In genomic region chr11:33083918-33084317, GRCh38 we compare ENCODE assay signal across 21 cellular contexts. TPM values are rescaled to one million over a fixed set of nuclear protein-coding genes. Genes with fewer than 3 reads are reported as not detected.
A peak's percentile ranks its signal among the peaks of the same experiment; 100 is the strongest.
DNase-seq lines count a peak whose midpoint lies in the region; ATAC-seq and TF ChIP-seq lines count a peak whose summit lies in the region.
"Had no signal": no experiment of that assay in that cellular context is flagged by ENCODE, and none has a peak within 500 bp of the region (broad histone marks: within the 10 kb centered on the region; RNA-seq: fewer than 3 reads in every experiment).

No MANE protein-coding gene starts in this region.

- ATAC-seq in activated CD4-positive, alpha-beta T cell treated with anti-CD3 and anti-CD28 coated beads for 36 hours = no peak
- ATAC-seq in CD4-positive, CD25-positive, alpha-beta regulatory T cell (ENCODE audit: low read depth in 2 of 2) = no peak
- no peak for ATAC-seq in HG02884 (IDR thresholded peaks at IDR 0.05; ENCODE audit: unreplicated experiment)
- ATAC-seq: A549, HCT116 had no signal

- H3K4me3 Mint-ChIP-seq in activated CD4-positive, alpha-beta T cell treated with anti-CD3 and anti-CD28 coated beads for 36 hours = no peak overlapping the region
- H3K4me3 Mint-ChIP-seq in CD4-positive, CD25-positive, alpha-beta regulatory T cell = no peak overlapping the region
- no peak overlapping the region for H3K4me3 Mint-ChIP-seq in nephron progenitor cell
- H3K4me3 Mint-ChIP-seq: CD4-positive, alpha-beta memory T cell; HFFc6 had no signal

- peaks cover 28% of the 10 kb centered on the region for H3K36me3 Mint-ChIP-seq in activated CD4-positive, alpha-beta T cell treated with anti-CD3 and anti-CD28 coated beads for 36 hours (ENCODE audit: low read depth)
- H3K36me3 Mint-ChIP-seq in CD4-positive, CD25-positive, alpha-beta regulatory T cell = peaks cover 47% of the 10 kb centered on the region
- peaks cover 80% of the 10 kb centered on the region for H3K36me3 Mint-ChIP-seq in nephron progenitor cell (ENCODE audit: low read depth)

- H3K4me1 ChIP-seq in CD4-positive, CD25-positive, alpha-beta regulatory T cell (ENCODE audit: control insufficient read depth, insufficient read depth, low read length, poor library complexity, severe bottlenecking) = no peaks in the 10 kb centered on the region

- H3K27me3 Mint-ChIP-seq in activated CD4-positive, alpha-beta T cell treated with anti-CD3 and anti-CD28 coated beads for 36 hours = no peaks in the 10 kb centered on the region
- H3K27me3 Mint-ChIP-seq in CD4-positive, CD25-positive, alpha-beta regulatory T cell = no peaks in the 10 kb centered on the region
- peaks cover 4% of the 10 kb centered on the region for H3K27me3 Mint-ChIP-seq in nephron progenitor cell (ENCODE audit: low read depth, poor library complexity)
- H3K27me3 Mint-ChIP-seq: CD4-positive, alpha-beta memory T cell had no signal

- no peaks in the 10 kb centered on the region for H3K27me3 ChIP-seq in CD4-positive, CD25-positive, alpha-beta regulatory T cell (ENCODE audit: control insufficient read depth, insufficient read depth, low read length)

- no peaks in the 10 kb centered on the region for H3K9me3 Mint-ChIP-seq in activated CD4-positive, alpha-beta T cell treated with anti-CD3 and anti-CD28 coated beads for 36 hours (ENCODE audit: low read depth)
- no peaks in the 10 kb centered on the region for H3K9me3 Mint-ChIP-seq in CD4-positive, CD25-positive, alpha-beta regulatory T cell
- no peaks in the 10 kb centered on the region for H3K9me3 Mint-ChIP-seq in nephron progenitor cell
- H3K9me3 Mint-ChIP-seq: CD4-positive, alpha-beta memory T cell; HFFc6 had no signal

- POLR2A ChIA-PET in activated CD4-positive, alpha-beta T cell treated with anti-CD3 and anti-CD28 coated beads for 36 hours (lab: Charles Lee) = no interaction called here

- H3K4me3 ChIP-seq in CD4-positive, CD25-positive, alpha-beta regulatory T cell (ENCODE audit: low read depth, low read length) = no peak overlapping the region
- H3K4me3 ChIP-seq in fibroblast of the aortic adventitia (ENCODE audit: low read depth, low read length) = no peak overlapping the region
- H3K4me3 ChIP-seq: A549 had no signal

- H3K36me3 ChIP-seq in CD4-positive, CD25-positive, alpha-beta regulatory T cell (ENCODE audit: control insufficient read depth, insufficient read depth, low read length) = peaks cover 44% of the 10 kb centered on the region

- TF ChIP-seq CTCF in fibroblast of the aortic adventitia (IDR thresholded peaks at IDR 0.05; ENCODE audit: insufficient read depth, low read length) (no peak), nephron progenitor cell (IDR thresholded peaks at IDR 0.05) (no peak)

- no peak overlapping the region for H3K27ac ChIP-seq in CD4-positive, CD25-positive, alpha-beta regulatory T cell (ENCODE audit: insufficient read depth, low read length, poor library complexity, severe bottlenecking)
- H3K27ac ChIP-seq: 22Rv1, A549, C4-2B, HL-60 had no signal

- no peak for DNase-seq in activated CD4-positive, alpha-beta T cell treated with anti-CD3 and anti-CD28 coated beads for 36 hours
- DNase-seq in activated CD4-positive, alpha-beta T cell treated with anti-CD3 and anti-CD28 coated beads, Interleukin-2, amount 50 U/mL, for 1 hour = no peak
- no peak for DNase-seq in CD4-positive, CD25-positive, alpha-beta regulatory T cell
- DNase-seq in fibroblast of the aortic adventitia (ENCODE audit: low read depth) = peak; percentile 50
- DNase-seq in nephron progenitor cell = no peak
- no peak for DNase-seq in DMS153 treated with DMSO at 0.1 percent for 48 hours (lab: John Stamatoyannopoulos, UW; ENCODE audit: unreplicated experiment)
- DNase-seq: AML-193; CD4-positive, alpha-beta memory T cell; DMS153; DMS79 treated with DMSO at 0.1 percent for 48 hours; GF-D8; GOT3; H7; HFFc6; IMR-90 had no signal

- no peaks in the 10 kb centered on the region for H3K9me3 ChIP-seq in CD4-positive, CD25-positive, alpha-beta regulatory T cell (ENCODE audit: control insufficient read depth in 2 of 2, low read length in 2 of 2)
- H3K9me3 ChIP-seq: A549 had no signal

- peak overlapping the region; percentile 13 for H3K27ac Mint-ChIP-seq in activated CD4-positive, alpha-beta T cell treated with anti-CD3 and anti-CD28 coated beads for 36 hours
- peak overlapping the region in 2 of 3 donors; percentile 18 to 56 for H3K27ac Mint-ChIP-seq in CD4-positive, CD25-positive, alpha-beta regulatory T cell
- H3K27ac Mint-ChIP-seq in nephron progenitor cell = peak overlapping the region; percentile 42
- H3K27ac Mint-ChIP-seq: HFFc6 had no signal

- intact Hi-C loops in activated CD4-positive, alpha-beta T cell treated with anti-CD3 and anti-CD28 coated beads for 36 hours (cut with DNase I, micrococcal nuclease) = no loop called here

- no peaks in the 10 kb centered on the region for H3K4me1 Mint-ChIP-seq in activated CD4-positive, alpha-beta T cell treated with anti-CD3 and anti-CD28 coated beads for 36 hours
- H3K4me1 Mint-ChIP-seq in CD4-positive, CD25-positive, alpha-beta regulatory T cell = peaks cover 0 to 4% (median 2%) of the 10 kb centered on the region in 4 donors
- H3K4me1 Mint-ChIP-seq in nephron progenitor cell = no peaks in the 10 kb centered on the region

- CTCF ChIA-PET in activated CD4-positive, alpha-beta T cell treated with anti-CD3 and anti-CD28 coated beads for 36 hours (lab: Charles Lee) = no interaction called here

RNA-seq across cellular contexts. Expression of gene TCP11L1, which starts 44.5 kb away (rescaled TPM):
- 1 to 10 TPM; 7.9 to 8.8 TPM for total RNA-seq in activated CD4-positive, alpha-beta T cell treated with anti-CD3 and anti-CD28 coated beads for 36 hours
- 17.0 TPM for total RNA-seq in CD4-positive, CD25-positive, alpha-beta regulatory T cell
- 1 to 10 TPM; 4.3 to 6.7 (median 6.1) TPM for polyA plus RNA-seq in CD4-positive, CD25-positive, alpha-beta regulatory T cell
- total RNA-seq in fibroblast of the aortic adventitia (ENCODE audit: low replicate concordance) = 25.4 and 44.4 TPM in 2 replicates
